In the genomic region with DNA sequence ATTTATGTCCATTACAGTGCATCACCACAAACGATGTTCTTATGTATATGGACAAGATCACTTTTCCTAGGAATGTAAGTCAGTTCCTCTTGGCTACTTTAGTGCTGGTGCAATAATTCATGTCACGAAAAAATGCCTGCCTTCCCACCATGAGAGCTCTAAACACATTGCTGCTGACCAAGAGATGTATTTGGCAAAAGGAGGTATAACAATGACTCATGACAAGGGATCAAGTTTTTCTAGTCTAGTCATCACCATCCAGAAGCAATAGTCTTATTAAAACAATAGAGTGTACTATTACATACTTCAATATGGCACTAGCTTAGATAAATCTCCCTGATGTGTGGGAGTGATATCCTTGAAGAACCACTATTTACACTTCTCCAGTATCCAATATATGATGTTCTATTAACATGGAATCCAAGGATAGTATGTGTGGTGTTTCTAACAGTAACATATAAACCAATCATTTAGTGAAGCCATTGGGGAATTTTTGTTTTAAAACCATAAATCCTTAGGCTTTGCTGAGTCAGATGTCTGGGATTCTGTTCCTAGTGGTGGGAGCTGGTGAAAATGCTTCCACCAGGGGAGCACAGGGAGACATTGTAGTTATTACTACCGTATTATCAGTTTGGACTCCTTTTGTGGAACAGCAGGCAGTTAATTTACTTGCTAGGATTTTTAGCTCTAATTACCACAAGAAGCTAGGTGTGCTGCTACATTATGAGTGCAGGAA, we compare ENCODE assay signal across 1 cellular context.
TF ChIP-seq lines count a peak whose summit lies in the region.

No MANE protein-coding gene starts in this region.

TF ChIP-seq in A549, 52 proteins besides CTCF, POLR2A, EP300 and RAD21 (continued from another document):
- TF ChIP-seq CEBPB (IDR thresholded peaks at IDR 0.05) = no peak
- no peak for TF ChIP-seq MAFK (IDR thresholded peaks at IDR 0.05; ENCODE audit: partially characterized antibody)
